In genomic region chr19:17200408-17201079, GRCh38 we compare ENCODE assay signal across 1 cellular context.
TF ChIP-seq lines count a peak whose summit lies in the region.

No MANE protein-coding gene starts in this region.

TF ChIP-seq in HepG2, 621 proteins besides CTCF, POLR2A, EP300 and RAD21 (continued from another document and continues in another):
- TF ChIP-seq ZBTB7A (CRISPR knock-in tag; IDR thresholded peaks at IDR 0.05) (no peak), NRL (CRISPR knock-in tag; IDR thresholded peaks at IDR 0.05; ENCODE audit: borderline replicate concordance) (peak; percentile 43; the same call in 1 of the 2 replicates), SOX13 (IDR thresholded peaks at IDR 0.05) (0 out of 2 replicates have a peak, but pooled peaks have one; percentile 11), SOX13 (CRISPR knock-in tag; conservative IDR thresholded peaks at IDR 0.05 in 1 of 2, IDR thresholded peaks at IDR 0.05 in 1 of 2) (peak in 1 of 2 experiments; percentile 91; a peak in 2 of 4 replicates), ZKSCAN1 (IDR thresholded peaks at IDR 0.05; ENCODE audit: low read length) (no peak), TP53 (CRISPR knock-in tag; conservative IDR thresholded peaks at IDR 0.05) (no peak), PAF1 (CRISPR knock-in tag; IDR thresholded peaks at IDR 0.05) (no peak), KLF6 (CRISPR knock-in tag; IDR thresholded peaks at IDR 0.05) (no peak), HDAC1 (CRISPR knock-in tag; IDR thresholded peaks at IDR 0.05) (no peak), HIVEP1 (CRISPR knock-in tag; IDR thresholded peaks at IDR 0.05) (peak; percentile 70; the same call in 1 of the 2 replicates), ZMAT3 (CRISPR knock-in tag; conservative IDR thresholded peaks at IDR 0.05) (0 out of 2 replicates have a peak, but pooled peaks have one; percentile 27), HNRNPK (IDR thresholded peaks at IDR 0.05; ENCODE audit: low read depth, low read length, poor library complexity, severe bottlenecking) (no peak), RNF2 (conservative IDR thresholded peaks at IDR 0.05; ENCODE audit: low read depth) (no peak), ZNF850 (CRISPR knock-in tag; conservative IDR thresholded peaks at IDR 0.05) (no peak), ZNF619 (CRISPR knock-in tag; IDR thresholded peaks at IDR 0.05) (no peak), PHF20 (CRISPR knock-in tag; IDR thresholded peaks at IDR 0.05) (no peak; the same call in 1 of the 2 replicates), ZNF253 (CRISPR knock-in tag; IDR thresholded peaks at IDR 0.05; ENCODE audit: borderline replicate concordance) (no peak), ZFP90 (CRISPR knock-in tag; IDR thresholded peaks at IDR 0.05; ENCODE audit: borderline replicate concordance) (no peak), NFRKB (IDR thresholded peaks at IDR 0.05) (no peak), ZNF703 (CRISPR knock-in tag; IDR thresholded peaks at IDR 0.05; ENCODE audit: borderline replicate concordance) (no peak), SNAPC4 (CRISPR knock-in tag; IDR thresholded peaks at IDR 0.05) (no peak), MIER3 (CRISPR knock-in tag; IDR thresholded peaks at IDR 0.05; ENCODE audit: borderline replicate concordance) (no peak), ZNF687 (CRISPR knock-in tag; IDR thresholded peaks at IDR 0.05) (peak; percentile 97), SIX1 (CRISPR knock-in tag; IDR thresholded peaks at IDR 0.05; ENCODE audit: borderline replicate concordance) (no peak), U2AF2 (IDR thresholded peaks at IDR 0.05; ENCODE audit: low read depth, low read length) (no peak), NFATC3 (CRISPR knock-in tag; IDR thresholded peaks at IDR 0.05) (no peak), KDM1A (CRISPR knock-in tag; IDR thresholded peaks at IDR 0.05) (peak; percentile 60; the same call in 1 of the 2 replicates), IKZF5 (CRISPR knock-in tag; IDR thresholded peaks at IDR 0.05) (peak; percentile 17; the same call in 1 of the 2 replicates), SPEN (CRISPR knock-in tag; IDR thresholded peaks at IDR 0.05; ENCODE audit: low read depth) (no peak; the same call in 1 of the 2 replicates), ZNF235 (CRISPR knock-in tag; IDR thresholded peaks at IDR 0.05; ENCODE audit: borderline replicate concordance) (no peak), ZNF672 (CRISPR knock-in tag; IDR thresholded peaks at IDR 0.05) (no peak), KDM5B (CRISPR knock-in tag; IDR thresholded peaks at IDR 0.05; ENCODE audit: borderline replicate concordance) (peak; percentile 71; the same call in 1 of the 2 replicates), FOXC1 (CRISPR knock-in tag; IDR thresholded peaks at IDR 0.05; ENCODE audit: borderline replicate concordance) (peak; percentile 71; the same call in 1 of the 2 replicates), RFX3 (CRISPR knock-in tag; IDR thresholded peaks at IDR 0.05) (peak; percentile 38; the same call in 1 of the 2 replicates), JUND (CRISPR knock-in tag; IDR thresholded peaks at IDR 0.05) (no peak)
- TF ChIP-seq, protein P1, sequence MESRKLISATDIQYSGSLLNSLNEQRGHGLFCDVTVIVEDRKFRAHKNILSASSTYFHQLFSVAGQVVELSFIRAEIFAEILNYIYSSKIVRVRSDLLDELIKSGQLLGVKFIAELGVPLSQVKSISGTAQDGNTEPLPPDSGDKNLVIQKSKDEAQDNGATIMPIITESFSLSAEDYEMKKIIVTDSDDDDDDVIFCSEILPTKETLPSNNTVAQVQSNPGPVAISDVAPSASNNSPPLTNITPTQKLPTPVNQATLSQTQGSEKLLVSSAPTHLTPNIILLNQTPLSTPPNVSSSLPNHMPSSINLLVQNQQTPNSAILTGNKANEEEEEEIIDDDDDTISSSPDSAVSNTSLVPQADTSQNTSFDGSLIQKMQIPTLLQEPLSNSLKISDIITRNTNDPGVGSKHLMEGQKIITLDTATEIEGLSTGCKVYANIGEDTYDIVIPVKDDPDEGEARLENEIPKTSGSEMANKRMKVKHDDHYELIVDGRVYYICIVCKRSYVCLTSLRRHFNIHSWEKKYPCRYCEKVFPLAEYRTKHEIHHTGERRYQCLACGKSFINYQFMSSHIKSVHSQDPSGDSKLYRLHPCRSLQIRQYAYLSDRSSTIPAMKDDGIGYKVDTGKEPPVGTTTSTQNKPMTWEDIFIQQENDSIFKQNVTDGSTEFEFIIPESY (CRISPR knock-in tag; IDR thresholded peaks at IDR 0.05): peak; percentile 98
- TF ChIP-seq, protein P2, sequence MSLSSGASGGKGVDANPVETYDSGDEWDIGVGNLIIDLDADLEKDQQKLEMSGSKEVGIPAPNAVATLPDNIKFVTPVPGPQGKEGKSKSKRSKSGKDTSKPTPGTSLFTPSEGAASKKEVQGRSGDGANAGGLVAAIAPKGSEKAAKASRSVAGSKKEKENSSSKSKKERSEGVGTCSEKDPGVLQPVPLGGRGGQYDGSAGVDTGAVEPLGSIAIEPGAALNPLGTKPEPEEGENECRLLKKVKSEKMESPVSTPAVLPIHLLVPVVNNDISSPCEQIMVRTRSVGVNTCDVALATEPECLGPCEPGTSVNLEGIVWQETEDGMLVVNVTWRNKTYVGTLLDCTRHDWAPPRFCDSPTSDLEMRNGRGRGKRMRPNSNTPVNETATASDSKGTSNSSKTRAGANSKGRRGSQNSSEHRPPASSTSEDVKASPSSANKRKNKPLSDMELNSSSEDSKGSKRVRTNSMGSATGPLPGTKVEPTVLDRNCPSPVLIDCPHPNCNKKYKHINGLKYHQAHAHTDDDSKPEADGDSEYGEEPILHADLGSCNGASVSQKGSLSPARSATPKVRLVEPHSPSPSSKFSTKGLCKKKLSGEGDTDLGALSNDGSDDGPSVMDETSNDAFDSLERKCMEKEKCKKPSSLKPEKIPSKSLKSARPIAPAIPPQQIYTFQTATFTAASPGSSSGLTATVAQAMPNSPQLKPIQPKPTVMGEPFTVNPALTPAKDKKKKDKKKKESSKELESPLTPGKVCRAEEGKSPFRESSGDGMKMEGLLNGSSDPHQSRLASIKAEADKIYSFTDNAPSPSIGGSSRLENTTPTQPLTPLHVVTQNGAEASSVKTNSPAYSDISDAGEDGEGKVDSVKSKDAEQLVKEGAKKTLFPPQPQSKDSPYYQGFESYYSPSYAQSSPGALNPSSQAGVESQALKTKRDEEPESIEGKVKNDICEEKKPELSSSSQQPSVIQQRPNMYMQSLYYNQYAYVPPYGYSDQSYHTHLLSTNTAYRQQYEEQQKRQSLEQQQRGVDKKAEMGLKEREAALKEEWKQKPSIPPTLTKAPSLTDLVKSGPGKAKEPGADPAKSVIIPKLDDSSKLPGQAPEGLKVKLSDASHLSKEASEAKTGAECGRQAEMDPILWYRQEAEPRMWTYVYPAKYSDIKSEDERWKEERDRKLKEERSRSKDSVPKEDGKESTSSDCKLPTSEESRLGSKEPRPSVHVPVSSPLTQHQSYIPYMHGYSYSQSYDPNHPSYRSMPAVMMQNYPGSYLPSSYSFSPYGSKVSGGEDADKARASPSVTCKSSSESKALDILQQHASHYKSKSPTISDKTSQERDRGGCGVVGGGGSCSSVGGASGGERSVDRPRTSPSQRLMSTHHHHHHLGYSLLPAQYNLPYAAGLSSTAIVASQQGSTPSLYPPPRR (CRISPR knock-in tag; IDR thresholded peaks at IDR 0.05; ENCODE audit: borderline replicate concordance): 0 out of 2 replicates have a peak, but pooled peaks have one; percentile 22
- TF ChIP-seq, protein P3, sequence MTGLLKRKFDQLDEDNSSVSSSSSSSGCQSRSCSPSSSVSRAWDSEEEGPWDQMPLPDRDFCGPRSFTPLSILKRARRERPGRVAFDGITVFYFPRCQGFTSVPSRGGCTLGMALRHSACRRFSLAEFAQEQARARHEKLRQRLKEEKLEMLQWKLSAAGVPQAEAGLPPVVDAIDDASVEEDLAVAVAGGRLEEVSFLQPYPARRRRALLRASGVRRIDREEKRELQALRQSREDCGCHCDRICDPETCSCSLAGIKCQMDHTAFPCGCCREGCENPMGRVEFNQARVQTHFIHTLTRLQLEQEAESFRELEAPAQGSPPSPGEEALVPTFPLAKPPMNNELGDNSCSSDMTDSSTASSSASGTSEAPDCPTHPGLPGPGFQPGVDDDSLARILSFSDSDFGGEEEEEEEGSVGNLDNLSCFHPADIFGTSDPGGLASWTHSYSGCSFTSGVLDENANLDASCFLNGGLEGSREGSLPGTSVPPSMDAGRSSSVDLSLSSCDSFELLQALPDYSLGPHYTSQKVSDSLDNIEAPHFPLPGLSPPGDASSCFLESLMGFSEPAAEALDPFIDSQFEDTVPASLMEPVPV (CRISPR knock-in tag; IDR thresholded peaks at IDR 0.05): peak; percentile 27; the same call in 1 of the 2 replicates
- TF ChIP-seq, protein P4, sequence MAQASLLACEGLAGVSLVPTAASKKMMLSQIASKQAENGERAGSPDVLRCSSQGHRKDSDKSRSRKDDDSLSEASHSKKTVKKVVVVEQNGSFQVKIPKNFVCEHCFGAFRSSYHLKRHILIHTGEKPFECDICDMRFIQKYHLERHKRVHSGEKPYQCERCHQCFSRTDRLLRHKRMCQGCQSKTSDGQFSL (CRISPR knock-in tag; IDR thresholded peaks at IDR 0.05): no peak
- TF ChIP-seq, protein P5, sequence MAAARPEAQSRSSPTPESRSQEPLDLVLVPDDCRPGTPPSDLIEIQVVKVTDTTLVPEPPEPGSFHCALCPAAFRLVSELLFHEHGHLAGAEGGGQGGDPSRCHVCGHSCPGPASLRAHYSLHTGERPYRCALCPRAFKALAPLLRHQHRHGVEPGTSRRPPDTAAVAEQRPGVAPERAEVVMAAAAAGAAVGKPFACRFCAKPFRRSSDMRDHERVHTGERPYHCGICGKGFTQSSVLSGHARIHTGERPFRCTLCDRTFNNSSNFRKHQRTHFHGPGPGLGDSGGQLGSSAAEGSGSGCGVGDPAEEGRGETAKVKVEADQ (CRISPR knock-in tag; IDR thresholded peaks at IDR 0.05; ENCODE audit: borderline replicate concordance): no peak
- TF ChIP-seq, protein P6, sequence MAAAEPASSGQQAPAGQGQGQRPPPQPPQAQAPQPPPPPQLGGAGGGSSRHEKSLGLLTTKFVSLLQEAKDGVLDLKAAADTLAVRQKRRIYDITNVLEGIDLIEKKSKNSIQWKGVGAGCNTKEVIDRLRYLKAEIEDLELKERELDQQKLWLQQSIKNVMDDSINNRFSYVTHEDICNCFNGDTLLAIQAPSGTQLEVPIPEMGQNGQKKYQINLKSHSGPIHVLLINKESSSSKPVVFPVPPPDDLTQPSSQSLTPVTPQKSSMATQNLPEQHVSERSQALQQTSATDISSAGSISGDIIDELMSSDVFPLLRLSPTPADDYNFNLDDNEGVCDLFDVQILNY (CRISPR knock-in tag; conservative IDR thresholded peaks at IDR 0.05): no peak
